Comparison of ENCODE assay signal across 24 cellular contexts in the genomic region with DNA sequence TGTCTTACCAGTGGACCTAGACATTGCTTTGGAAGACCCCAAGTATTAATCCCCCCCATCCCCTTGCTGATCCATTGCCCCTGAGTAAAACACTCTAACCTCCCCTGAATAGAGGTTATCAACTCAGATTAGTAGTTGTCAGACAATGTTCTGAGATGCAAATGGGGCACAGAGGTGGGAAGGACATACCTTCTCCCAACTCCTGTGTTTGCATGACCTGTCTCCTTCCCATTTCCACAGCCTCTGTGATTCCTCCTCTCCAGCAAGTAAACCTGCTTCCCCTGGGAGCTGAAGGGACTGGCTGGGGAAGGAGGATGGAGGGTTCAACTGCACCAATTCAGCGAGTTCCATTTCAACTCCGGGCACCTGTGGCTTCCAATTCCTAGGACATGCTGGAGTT.
DNase-seq lines count a peak whose midpoint lies in the region; ATAC-seq, FAIRE-seq and TF ChIP-seq lines count a peak whose summit lies in the region.
"Had no signal": no experiment of that assay in that cellular context is flagged by ENCODE, and none has a peak within 500 bp of the region (broad histone marks: within the 10 kb centered on the region; RNA-seq: fewer than 3 reads in every experiment).

No MANE protein-coding gene starts in this region.

- peaks cover 0 to 7% of the 10 kb centered on the region in 2 donors for H3K36me3 Mint-ChIP-seq in activated naive CD4-positive, alpha-beta T cell treated with anti-CD3 and anti-CD28 coated beads, Interleukin-2, amount 50 U/mL, for 72 hours
- H3K36me3 Mint-ChIP-seq: CD8-positive, alpha-beta T cell had no signal

- H3K4me1 ChIP-seq in H1 (replicated peaks in 1 of 4; ENCODE audit: control insufficient read depth in 3 of 4, insufficient read depth in 4 of 4, low read length in 3 of 4) (peaks cover 0 to 3% (median 0%) of the 10 kb centered on the region in 4 experiments; a peak in 1 of 7 replicates), endothelial cell of umbilical vein (ENCODE audit: control insufficient read depth, extremely low read depth, insufficient read depth, low read length) (peaks cover 50% of the 10 kb centered on the region), mesendoderm (ENCODE audit: control insufficient read depth, low read depth, low read length) (peaks cover 3% of the 10 kb centered on the region), trophoblast cell (ENCODE audit: control insufficient read depth in 1 of 2, insufficient read depth in 2 of 2, low read length in 2 of 2) (peaks cover 0 to 2% of the 10 kb centered on the region in 2 experiments), right cardiac atrium (ENCODE audit: control insufficient read depth, insufficient read depth, low read length) (no peaks in the 10 kb centered on the region)

- H3K4ac ChIP-seq in H1 (replicated peaks; ENCODE audit: insufficient read length, low read depth, low read length) (no peak overlapping the region), mesendoderm (ENCODE audit: low read depth, low read length) (no peak overlapping the region), trophoblast cell (ENCODE audit: low read depth, low read length) (no peak overlapping the region)

- no peak overlapping the region for H2BK20ac ChIP-seq in H1 (ENCODE audit: low read length)

- H2BK12ac ChIP-seq in H1 (ENCODE audit: low read depth, low read length) (no peak overlapping the region), trophoblast cell (ENCODE audit: low read length) (no peak overlapping the region)

- H3K4me2 ChIP-seq in H1 (ENCODE audit: insufficient read depth in 1 of 2, low read depth in 2 of 2, low read length in 2 of 2) = no peak overlapping the region
- H3K4me2 ChIP-seq in endothelial cell of umbilical vein (ENCODE audit: insufficient read depth, low read length) = no peak overlapping the region
- no peak overlapping the region for H3K4me2 ChIP-seq in mesendoderm (ENCODE audit: low read length)
- H3K4me2 ChIP-seq in trophoblast cell (ENCODE audit: low read length) = no peak overlapping the region
- H3K4me2 ChIP-seq: A549; BLaER1 treated with 17β-estradiol and CSF1 and Interleukin-3, amounts not matched to agents 10 nM and 100 nM had no signal

- H3K14ac ChIP-seq in H1 (ENCODE audit: insufficient read length) (no peak overlapping the region), trophoblast cell (ENCODE audit: low read length) (no peak overlapping the region)

- dilution Hi-C loops in endothelial cell of umbilical vein (cut with MboI; ENCODE audit: extremely low pct_ligation_motif_present, low sequenced_read_pairs) = no loop called here

- no peak for TF ChIP-seq EP300 in H1 (IDR thresholded peaks at IDR 0.05; ENCODE audit: borderline replicate concordance in 1 of 2, low read depth in 2 of 2, low read length in 2 of 2)

- H3K56ac ChIP-seq in H1 (replicated peaks; ENCODE audit: insufficient read length, low read depth, low read length) = no peak overlapping the region
- H3K56ac ChIP-seq in mesendoderm (ENCODE audit: low read length) = peak overlapping the region; percentile 28

- POLR2A ChIA-PET in H1 (lab: Charles Lee; ENCODE audit: partially characterized antibody) (no interaction called here), endothelial cell of umbilical vein (lab: Charles Lee) (no interaction called here)

- DNase-seq in H1 (ENCODE audit: low read depth in 1 of 2, low spot score in 2 of 2) = no peak
- no peak for DNase-seq in endothelial cell of umbilical vein (ENCODE audit: low read depth, low spot score)
- DNase-seq in mesendoderm = peak; percentile 68
- no peak for DNase-seq in trophoblast cell
- no peak for DNase-seq in GM10266 (ENCODE audit: extremely low spot score)
- no peak for DNase-seq in right cardiac atrium
- DNase-seq in activated naive CD4-positive, alpha-beta T cell treated with anti-CD3 and anti-CD28 coated beads, Interleukin-2, amount 50 U/mL, for 72 hours (ENCODE audit: low spot score in 2 of 2) = no peak
- DNase-seq: AML-193; Caco-2; Calu3; CD4-positive, alpha-beta T cell; CD8-positive, alpha-beta T cell; DMS79 treated with DMSO at 0.1 percent for 48 hours; GF-D8 had no signal

- 93% methylated on average over 2 of the region's 2 CpGs; no CpG with 5 or more reads in 1 of the 2 experiments for WGBS in H1 (ENCODE audit: extremely low coverage in 1 of 2, insufficient coverage in 1 of 2, insufficient read length in 1 of 2, insufficient replicate concordance in 2 of 2, low coverage in 1 of 2, low lambda C conversion rate in 2 of 2, missing lambda C conversion rate in 1 of 2), 2 experiments
- no CpG with 5 or more reads among the region's 2 CpGs for WGBS in mesendoderm (ENCODE audit: extremely low coverage, insufficient coverage, low lambda C conversion rate)
- WGBS in trophoblast cell (ENCODE audit: extremely low coverage, insufficient coverage, insufficient read length) = no CpG with 5 or more reads among the region's 2 CpGs
- WGBS in right cardiac atrium = 86% methylated on average over 2 of the region's 2 CpGs

- H3K4me3 ChIP-seq in H1 (ENCODE audit: extremely low read depth in 1 of 4, insufficient read depth in 2 of 4, low read depth in 3 of 4, low read length in 4 of 4) (no peak overlapping the region), endothelial cell of umbilical vein (replicated peaks in 1 of 3; ENCODE audit: insufficient read depth in 1 of 3, low read depth in 1 of 3, low read length in 3 of 3) (no peak overlapping the region), mesendoderm (ENCODE audit: low read length) (no peak overlapping the region), trophoblast cell (ENCODE audit: low read depth, low read length) (no peak overlapping the region), right cardiac atrium (ENCODE audit: low read length) (no peak overlapping the region)
- H3K4me3 ChIP-seq: A549; BLaER1 treated with 17β-estradiol and CSF1 and Interleukin-3, amounts not matched to agents 10 nM and 100 nM; GM12878 had no signal

- H4K8ac ChIP-seq in H1 (ENCODE audit: extremely low read depth, insufficient read depth, low read length) (no peak overlapping the region), mesendoderm (ENCODE audit: low read depth, low read length) (no peak overlapping the region), trophoblast cell (ENCODE audit: low read depth, low read length) (no peak overlapping the region)

- ATAC-seq in right cardiac atrium = no peak
- ATAC-seq in activated naive CD4-positive, alpha-beta T cell treated with anti-CD3 and anti-CD28 coated beads, Interleukin-2, amount 50 U/mL, for 72 hours = no peak
- ATAC-seq: A549; CD8-positive, alpha-beta T cell; GM12878 had no signal

- peaks cover 4 to 7% of the 10 kb centered on the region in 2 donors for H3K9me3 Mint-ChIP-seq in activated naive CD4-positive, alpha-beta T cell treated with anti-CD3 and anti-CD28 coated beads, Interleukin-2, amount 50 U/mL, for 72 hours
- H3K9me3 Mint-ChIP-seq: CD4-positive, alpha-beta T cell; CD8-positive, alpha-beta T cell had no signal

- H3K79me1 ChIP-seq in H1 (ENCODE audit: low read depth, low read length) (no peaks in the 10 kb centered on the region), mesendoderm (ENCODE audit: low read length) (no peaks in the 10 kb centered on the region), trophoblast cell (ENCODE audit: low read length) (no peaks in the 10 kb centered on the region)

- peaks cover 0 to under 1% of the 10 kb centered on the region in 2 experiments; a peak in 1 of 4 replicates for H3K9me3 ChIP-seq in H1 (ENCODE audit: insufficient read depth in 2 of 2, low read depth in 1 of 2, low read length in 1 of 2)
- no peaks in the 10 kb centered on the region for H3K9me3 ChIP-seq in endothelial cell of umbilical vein (replicated peaks; ENCODE audit: control insufficient read depth, insufficient read depth, low read length)
- no peaks in the 10 kb centered on the region for H3K9me3 ChIP-seq in trophoblast cell (ENCODE audit: insufficient read depth, low read depth, low read length)
- H3K9me3 ChIP-seq in right cardiac atrium (ENCODE audit: control insufficient read depth, low read length) = no peaks in the 10 kb centered on the region
- H3K9me3 ChIP-seq: Caco-2 had no signal

- no peaks in the 10 kb centered on the region for H3K27me3 ChIP-seq in H1 (replicated peaks in 1 of 4; ENCODE audit: control insufficient read depth in 3 of 4, extremely low read depth in 1 of 4, insufficient read depth in 3 of 4, low read length in 3 of 4)
- no peaks in the 10 kb centered on the region for H3K27me3 ChIP-seq in endothelial cell of umbilical vein (ENCODE audit: control insufficient read depth in 2 of 2, insufficient read depth in 2 of 2, low read length in 2 of 2)
- H3K27me3 ChIP-seq in mesendoderm (ENCODE audit: insufficient read depth, low read length, poor library complexity) = no peaks in the 10 kb centered on the region
- H3K27me3 ChIP-seq in trophoblast cell (ENCODE audit: insufficient read depth, low read length) = no peaks in the 10 kb centered on the region
- no peaks in the 10 kb centered on the region for H3K27me3 ChIP-seq in right cardiac atrium (ENCODE audit: control insufficient read depth, insufficient read depth)
- H3K27me3 ChIP-seq: BLaER1 treated with 17β-estradiol and CSF1 and Interleukin-3, amounts not matched to agents 10 nM and 100 nM had no signal

- H2BK15ac ChIP-seq in H1 (ENCODE audit: low read length) (no peak overlapping the region), mesendoderm (replicated peaks; ENCODE audit: low read depth) (no peak overlapping the region)

- H2BK5ac ChIP-seq in H1 (ENCODE audit: low read depth, low read length) (no peak overlapping the region), mesendoderm (ENCODE audit: low read length) (peak overlapping the region; percentile 46), trophoblast cell (ENCODE audit: low read depth, low read length, poor library complexity) (no peak overlapping the region)

- no peak overlapping the region for H2AK5ac ChIP-seq in H1 (ENCODE audit: low read depth, low read length)
- H2AK5ac ChIP-seq in mesendoderm (ENCODE audit: low read length) = no peak overlapping the region
- no peak overlapping the region for H2AK5ac ChIP-seq in trophoblast cell (ENCODE audit: low read length)

- H3K27ac ChIP-seq in H1 (ENCODE audit: low read depth, low read length) = no peak overlapping the region
- H3K27ac ChIP-seq in endothelial cell of umbilical vein (ENCODE audit: insufficient read depth, low read depth, low read length) = no peak overlapping the region
- peak overlapping the region; percentile 50 for H3K27ac ChIP-seq in mesendoderm (ENCODE audit: low read depth, low read length)
- H3K27ac ChIP-seq in trophoblast cell (ENCODE audit: low read depth, low read length) = no peak overlapping the region
- H3K27ac ChIP-seq in right cardiac atrium (ENCODE audit: low read length) = no peak overlapping the region
- H3K27ac ChIP-seq: 22Rv1; BLaER1 treated with 17β-estradiol and CSF1 and Interleukin-3, amounts not matched to agents 10 nM and 100 nM; C4-2B had no signal

- CTCF ChIA-PET in H1 (lab: Charles Lee; ENCODE audit: partially characterized antibody) = interaction anchor here (1.4 to 2.0 kb wide), 3 partner anchors 10 to 37 kb away, joined by 4 to 8 read pairs (median 5); no protein-coding TSS in a partner anchor
- CTCF ChIA-PET in endothelial cell of umbilical vein (lab: Charles Lee) = no interaction called here

- H3K79me2 ChIP-seq in H1 (ENCODE audit: control insufficient read depth in 1 of 2, insufficient read depth in 2 of 2, low read length in 2 of 2) (no peaks in the 10 kb centered on the region), endothelial cell of umbilical vein (ENCODE audit: control insufficient read depth, insufficient read depth, low read length) (no peaks in the 10 kb centered on the region), mesendoderm (ENCODE audit: control insufficient read depth, insufficient read depth, low read length) (no peaks in the 10 kb centered on the region), trophoblast cell (ENCODE audit: control insufficient read depth, insufficient read depth, low read length, poor library complexity) (no peaks in the 10 kb centered on the region)

- intact Hi-C loops in endothelial cell of umbilical vein (cut with micrococcal nuclease) = no loop called here
- intact Hi-C loops in right cardiac atrium (cut with DNase I) = no loop called here

- no peak overlapping the region for H4K5ac ChIP-seq in H1 (ENCODE audit: insufficient read length, low read depth, low read length)
- H4K5ac ChIP-seq in mesendoderm (ENCODE audit: low read length) = no peak overlapping the region

- TF ChIP-seq CTCF in H1 (IDR thresholded peaks at IDR 0.05; ENCODE audit: control extremely low read depth in 1 of 3, insufficient read depth in 1 of 3, low read depth in 1 of 3, low read length in 3 of 3) = no peak
- TF ChIP-seq CTCF in endothelial cell of umbilical vein (IDR thresholded peaks at IDR 0.05; ENCODE audit: extremely low read depth in 1 of 2, insufficient read depth in 1 of 2, low read depth in 1 of 2, low read length in 2 of 2) = no peak
- no peak for TF ChIP-seq CTCF in GM10266 (IDR thresholded peaks at IDR 0.05; ENCODE audit: control insufficient read depth, insufficient read depth, low read depth, missing control alignments)

- TF ChIP-seq RAD21 in H1 (IDR thresholded peaks at IDR 0.05 in 1 of 2, conservative IDR thresholded peaks at IDR 0.05 in 1 of 2; ENCODE audit: low read depth in 2 of 2, low read length in 2 of 2) = no peak

- TF ChIP-seq POLR2A in H1 (IDR thresholded peaks at IDR 0.05; ENCODE audit: control extremely low read depth in 1 of 2, low read depth in 2 of 2, low read length in 2 of 2) (no peak), endothelial cell of umbilical vein (IDR thresholded peaks at IDR 0.05; ENCODE audit: low read depth, low read length) (no peak)

- no peak overlapping the region for H3K27ac Mint-ChIP-seq in activated naive CD4-positive, alpha-beta T cell treated with anti-CD3 and anti-CD28 coated beads, Interleukin-2, amount 50 U/mL, for 72 hours
- H3K27ac Mint-ChIP-seq: B cell; CD4-positive, alpha-beta T cell; CD8-positive, alpha-beta T cell had no signal

- no peaks in the 10 kb centered on the region for H4K20me1 ChIP-seq in H1 (replicated peaks in 1 of 2; ENCODE audit: control insufficient read depth in 1 of 2, insufficient read depth in 2 of 2, low read length in 2 of 2)
- no peaks in the 10 kb centered on the region for H4K20me1 ChIP-seq in endothelial cell of umbilical vein (replicated peaks; ENCODE audit: control insufficient read depth, extremely low read depth, insufficient read depth, low read length)
- H4K20me1 ChIP-seq: BLaER1 treated with 17β-estradiol and CSF1 and Interleukin-3, amounts not matched to agents 10 nM and 100 nM had no signal

- H3K18ac ChIP-seq in H1 (ENCODE audit: extremely low read depth, low read length) (no peak overlapping the region), mesendoderm (ENCODE audit: low read length) (no peak overlapping the region), trophoblast cell (ENCODE audit: low read length) (no peak overlapping the region)

- H3K36me3 ChIP-seq in H1 (ENCODE audit: control insufficient read depth in 2 of 4, insufficient read depth in 4 of 4, low read length in 3 of 4) (no peaks in the 10 kb centered on the region), endothelial cell of umbilical vein (ENCODE audit: control insufficient read depth in 2 of 2, extremely low read depth in 1 of 2, insufficient read depth in 2 of 2, low read length in 2 of 2) (no peaks in the 10 kb centered on the region), mesendoderm (ENCODE audit: control insufficient read depth, insufficient read depth, low read length) (no peaks in the 10 kb centered on the region), trophoblast cell (ENCODE audit: control insufficient read depth in 1 of 2, insufficient read depth in 2 of 2, low read length in 2 of 2) (no peaks in the 10 kb centered on the region)
- H3K36me3 ChIP-seq: BLaER1 treated with 17β-estradiol and CSF1 and Interleukin-3, amounts not matched to agents 10 nM and 100 nM had no signal

- no peaks in the 10 kb centered on the region for H3K9me1 ChIP-seq in endothelial cell of umbilical vein (replicated peaks; ENCODE audit: control insufficient read depth, extremely low read depth, insufficient read depth, low read length)

- H2BK120ac ChIP-seq in H1 (replicated peaks; ENCODE audit: low read depth, low read length) (no peak overlapping the region), mesendoderm (ENCODE audit: low read depth, low read length) (no peak overlapping the region), trophoblast cell (ENCODE audit: insufficient read depth, low read length, poor library complexity) (no peak overlapping the region)

- H4K12ac ChIP-seq in trophoblast cell (ENCODE audit: low read depth, low read length) = no peak overlapping the region

- BruUV-seq in endothelial cell of umbilical vein (replicated peaks; lab: Mats Ljungman, UMichigan) = no TSS peak

- no peak overlapping the region for H4K91ac ChIP-seq in H1 (replicated peaks; ENCODE audit: insufficient read length, low read length)
- no peak overlapping the region for H4K91ac ChIP-seq in trophoblast cell (ENCODE audit: low read depth, low read length)

- 0 out of 2 replicates have a peak overlapping the region, but pooled peaks have one; percentile 24 for H2AFZ ChIP-seq in H1 (ENCODE audit: low read length)
- H2AFZ ChIP-seq in endothelial cell of umbilical vein (ENCODE audit: low read depth, low read length) = peak overlapping the region; percentile 27
- no peak overlapping the region for H2AFZ ChIP-seq in trophoblast cell (ENCODE audit: insufficient read depth, low read length, poor library complexity)

- FAIRE-seq in H1 (lab: Jason Lieb, UNC) (no peak), endothelial cell of umbilical vein (lab: Jason Lieb, UNC) (no peak)
- FAIRE-seq: A549, D721Med, G401.6, GM12878, GM12892, GM18507 had no signal

- H3K23me2 ChIP-seq in H1 (ENCODE audit: low read depth, low read length) = no peaks in the 10 kb centered on the region

- H3K23ac ChIP-seq in H1 (ENCODE audit: insufficient read length) (no peak overlapping the region), mesendoderm (ENCODE audit: low read length) (no peak overlapping the region), trophoblast cell (ENCODE audit: low read length) (peak overlapping the region; percentile 54)

- H3K9ac ChIP-seq in H1 (replicated peaks in 1 of 4; ENCODE audit: extremely low read depth in 1 of 4, low read depth in 3 of 4, low read length in 3 of 4) (no peak overlapping the region), endothelial cell of umbilical vein (replicated peaks; ENCODE audit: extremely low read depth, insufficient read depth, low read length) (no peak overlapping the region), mesendoderm (ENCODE audit: low read length) (no peak overlapping the region), trophoblast cell (ENCODE audit: low read length) (no peak overlapping the region)
- H3K9ac ChIP-seq: BLaER1 treated with 17β-estradiol and CSF1 and Interleukin-3, amounts not matched to agents 10 nM and 100 nM had no signal
